Comparison of ENCODE assay signal across 13 cellular contexts in genomic region chr18:59907172-59907571, GRCh38. TPM values are rescaled to one million over a fixed set of nuclear protein-coding genes. Genes with fewer than 3 reads are reported as not detected.
A peak's percentile ranks its signal among the peaks of the same experiment; 100 is the strongest.
DNase-seq lines count a peak whose midpoint lies in the region; ATAC-seq and TF ChIP-seq lines count a peak whose summit lies in the region.
"Had no signal": no experiment of that assay in that cellular context is flagged by ENCODE, and none has a peak within 500 bp of the region (broad histone marks: within the 10 kb centered on the region; RNA-seq: fewer than 3 reads in every experiment).

No MANE protein-coding gene starts in this region.

- ATAC-seq in CD8-positive, alpha-beta T cell: no peak
- ATAC-seq: heart left ventricle had no signal

- no peak for TF ChIP-seq CTCF in GM06990 (IDR thresholded peaks at IDR 0.05; ENCODE audit: insufficient read depth, low read length, poor library complexity, severe bottlenecking)
- no peak for TF ChIP-seq CTCF in HEK293 (tag by site-specific recombination; IDR thresholded peaks at IDR 0.05)
- TF ChIP-seq CTCF in adrenal gland (IDR thresholded peaks at IDR 0.05): no peak
- TF ChIP-seq CTCF in CD8-positive, alpha-beta T cell (IDR thresholded peaks at IDR 0.05): no peak

- no peaks in the 10 kb centered on the region for H3K9me3 Mint-ChIP-seq in immature natural killer cell
- H3K9me3 Mint-ChIP-seq in CD8-positive, alpha-beta T cell: no peaks in the 10 kb centered on the region

- H3K4me3 Mint-ChIP-seq in immature natural killer cell: no peak overlapping the region
- no peak overlapping the region for H3K4me3 Mint-ChIP-seq in CD8-positive, alpha-beta T cell

- intact Hi-C loops in adrenal gland (cut with DNase I): no loop called here
- intact Hi-C loops in CD8-positive, alpha-beta T cell (cut with DNase I, micrococcal nuclease): loop anchor here (10.0 kb wide), 1 partner anchor 772 kb away; the partner anchor contains the start of gene SEC11C (in 2 of the 2)

- whole genome bisulfite sequencing in adrenal gland, 4 donors: 49 to 53% (median 50%) methylated on average over 5 of the region's 5 CpGs

- peaks cover 7 to 18% (median 13%) of the 10 kb centered on the region in 3 donors for H3K36me3 Mint-ChIP-seq in immature natural killer cell
- peaks cover 11% of the 10 kb centered on the region for H3K36me3 Mint-ChIP-seq in CD8-positive, alpha-beta T cell

- peaks cover 48 to 54% of the 10 kb centered on the region in 2 donors for H3K4me1 Mint-ChIP-seq in immature natural killer cell
- H3K4me1 Mint-ChIP-seq in CD8-positive, alpha-beta T cell (ENCODE audit: low read depth): peaks cover 46% of the 10 kb centered on the region

- CTCF ChIA-PET in HEK293 (lab: Yijun Ruan, JAX): interaction anchor here (0.8 kb wide), 1 partner anchor 84 kb away, joined by 3 read pairs; no protein-coding TSS in a partner anchor
- CTCF ChIA-PET in CD8-positive, alpha-beta T cell (lab: Charles Lee): no interaction called here

- DNase-seq in GM06990 (ENCODE audit: extremely low read depth, insufficient read length): peak; percentile 43
- peak; percentile 47 for DNase-seq in OCI-M1 (lab: John Stamatoyannopoulos, UW)
- DNase-seq in immature natural killer cell: no peak
- no peak for DNase-seq in adrenal gland
- no peak for DNase-seq in NCI-H446 (lab: John Stamatoyannopoulos, UW)
- no peak for DNase-seq in CD8-positive, alpha-beta T cell
- DNase-seq in NCI-H524 treated with DMSO at 0.1 percent for 48 hours (lab: John Stamatoyannopoulos, UW): no peak
- DNase-seq: effector CD8-positive, alpha-beta T cell; EL; heart left ventricle; NCI-H524; sigmoid colon had no signal

- peak overlapping the region; percentile 61 to 93 (median 80) for H3K27ac Mint-ChIP-seq in immature natural killer cell
- no peak overlapping the region for H3K27ac Mint-ChIP-seq in CD8-positive, alpha-beta T cell

- H3K4me3 ChIP-seq in GM06990 (replicated peaks; ENCODE audit: low read depth, low read length) (peak overlapping the region; percentile 6; the same call in 1 of the 2 replicates), HEK293 (ENCODE audit: low read depth, low read length) (no peak overlapping the region), adrenal gland (no peak overlapping the region)
- no peak overlapping the region for H3K4me3 ChIP-seq in CD8-positive, alpha-beta T cell (ENCODE audit: low read depth, low read length)
- H3K4me3 ChIP-seq: heart left ventricle, sigmoid colon had no signal

- H3K4me1 ChIP-seq in HEK293 (ENCODE audit: control insufficient read depth, insufficient read depth, low read length) (peaks cover 43% of the 10 kb centered on the region), adrenal gland (replicated peaks in 1 of 2) (peaks cover 0 to 12% of the 10 kb centered on the region in 2 donors)
- H3K4me1 ChIP-seq in CD8-positive, alpha-beta T cell (ENCODE audit: insufficient read depth, low read length): peaks cover 20% of the 10 kb centered on the region

- no peak for TF ChIP-seq POLR2A in adrenal gland (IDR thresholded peaks at IDR 0.05)

- H3K9me3 ChIP-seq in HEK293 (ENCODE audit: control insufficient read depth, insufficient read depth, low read depth, low read length): no peaks in the 10 kb centered on the region
- no peaks in the 10 kb centered on the region for H3K9me3 ChIP-seq in adrenal gland (replicated peaks in 1 of 3)
- no peaks in the 10 kb centered on the region for H3K9me3 ChIP-seq in CD8-positive, alpha-beta T cell (ENCODE audit: low read length)
- H3K9me3 ChIP-seq: heart left ventricle, sigmoid colon had no signal

- POLR2A ChIA-PET in HEK293 (lab: Yijun Ruan, JAX): interaction anchor here (0.7 to 1.0 kb wide), 3 partner anchors 11 to 83 kb away, joined by 3 read pairs; no protein-coding TSS in a partner anchor
- POLR2A ChIA-PET in CD8-positive, alpha-beta T cell (lab: Charles Lee): no interaction called here

- H3K27me3 ChIP-seq in GM06990 (replicated peaks; ENCODE audit: control insufficient read depth, insufficient read depth, low read length) (no peaks in the 10 kb centered on the region), adrenal gland (peaks cover 24% of the 10 kb centered on the region)
- H3K27me3 ChIP-seq in CD8-positive, alpha-beta T cell (ENCODE audit: insufficient read depth, low read length): no peaks in the 10 kb centered on the region

- H3K27me3 Mint-ChIP-seq in immature natural killer cell (ENCODE audit: low read depth in 3 of 3): peaks cover 4 to 10% (median 5%) of the 10 kb centered on the region in 3 donors
- H3K27me3 Mint-ChIP-seq in CD8-positive, alpha-beta T cell (ENCODE audit: low read depth): no peaks in the 10 kb centered on the region

- no peak overlapping the region for H3K27ac ChIP-seq in HEK293 (ENCODE audit: extremely low read depth, low read depth, low read length)
- no peak overlapping the region for H3K27ac ChIP-seq in adrenal gland
- no peak overlapping the region for H3K27ac ChIP-seq in CD8-positive, alpha-beta T cell (ENCODE audit: low read depth, low read length)
- H3K27ac ChIP-seq: heart left ventricle, sigmoid colon had no signal

- peaks cover 2% of the 10 kb centered on the region for H3K36me3 ChIP-seq in GM06990 (ENCODE audit: control insufficient read depth, insufficient read depth, low read length)
- peaks cover 20 to 21% of the 10 kb centered on the region in 2 experiments for H3K36me3 ChIP-seq in HEK293 (ENCODE audit: control insufficient read depth in 2 of 2, insufficient read depth in 1 of 2, low read length in 2 of 2)
- no peaks in the 10 kb centered on the region for H3K36me3 ChIP-seq in adrenal gland (replicated peaks in 1 of 2)
- H3K36me3 ChIP-seq in CD8-positive, alpha-beta T cell (ENCODE audit: insufficient read depth, low read length): no peaks in the 10 kb centered on the region
- H3K36me3 ChIP-seq: heart left ventricle, sigmoid colon had no signal

TF ChIP-seq in HEK293, 187 proteins besides CTCF, POLR2A, EP300 and RAD21 (continues in another document):
- TF ChIP-seq ZBTB44 (tag by site-specific recombination; IDR thresholded peaks at IDR 0.05) (no peak), ZNF280C (tag by site-specific recombination; IDR thresholded peaks at IDR 0.05) (no peak), MYNN (tag by site-specific recombination; IDR thresholded peaks at IDR 0.05; ENCODE audit: borderline replicate concordance) (peak; percentile 85), ZNF664 (tag by site-specific recombination; IDR thresholded peaks at IDR 0.05) (0 out of 2 replicates have a peak, but pooled peaks have one; percentile 33), ZNF548 (tag by site-specific recombination; IDR thresholded peaks at IDR 0.05) (no peak), PRDM4 (tag by site-specific recombination; IDR thresholded peaks at IDR 0.05) (peak; percentile 94), IKZF3 (tag by site-specific recombination; IDR thresholded peaks at IDR 0.05) (peak; percentile 77), HOXA7 (CRISPR knock-in tag; IDR thresholded peaks at IDR 0.05; ENCODE audit: borderline replicate concordance) (no peak), MEIS1 (CRISPR knock-in tag; IDR thresholded peaks at IDR 0.05; ENCODE audit: borderline replicate concordance) (no peak)

RNA-seq across cellular contexts. Expression of gene PMAIP1, which starts 7.4 kb away (rescaled TPM):
- polyA plus RNA-seq in immature natural killer cell: 10 to 100 TPM; 34.6 to 77.8 (median 58.9) TPM
- under 1 TPM in 6 of 8 donors, not detected in 2; 0.14 to 0.92 (median 0.53) TPM for total RNA-seq in adrenal gland
- polyA plus RNA-seq in adrenal gland: under 1 TPM; 0.13 to 0.88 (median 0.16) TPM
- 100 to 1,000 TPM in 1 of 2 experiments, 10 to 100 TPM in 1; 96.2 to 101 TPM for total RNA-seq in CD8-positive, alpha-beta T cell

Comparison
In these comparisons a context has a peak if more than half of its experiments do, and no peak if none do; other contexts are left out.
1. DNase-seq: peak in GM06990 (single experiment) and OCI-M1 (single experiment); none in immature natural killer cell (0 of 3), adrenal gland (0 of 7), NCI-H446 (0 of 2), CD8-positive, alpha-beta T cell (0 of 7) and NCI-H524 treated with DMSO at 0.1 percent for 48 hours (single experiment).
2. RNA of gene PMAIP1, which starts 7.4 kb away (total RNA-seq): 96.2 to 101 TPM in CD8-positive, alpha-beta T cell; 0.14 to 0.92 TPM in adrenal gland; every median in the first group is over 10 times any median in the second.
3. intact Hi-C loops: an anchor here in CD8-positive, alpha-beta T cell (10.0 kb wide); none called in adrenal gland.